16 cellular contexts compared by ENCODE assay signal in genomic region chr9:124969401-124969800, GRCh38.
"Had no signal": no experiment of that assay in that cellular context is flagged by ENCODE, and none has a peak within 500 bp of the region (broad histone marks: within the 10 kb centered on the region; RNA-seq: fewer than 3 reads in every experiment).

No MANE protein-coding gene starts in this region.

- DNase-seq: activated CD4-positive, alpha-beta T cell treated with anti-CD3 and anti-CD28 coated beads, Interleukin-2, amount 10 ng/mL, durations not matched to agents 24 days and 14 days; activated CD4-positive, CD25-positive, alpha-beta regulatory T cell; activated CD8-positive, alpha-beta T cell treated with anti-CD3 and anti-CD28 coated beads for 36 hours; activated naive CD4-positive, alpha-beta T cell treated with anti-CD3 and anti-CD28 coated beads for 36 hours; activated T-cell treated with anti-CD3 and anti-CD28 coated beads, Interleukin-2, amount 50 U/mL, for 24 hours; aorta; brain microvascular endothelial cell; central memory CD4-positive, alpha-beta T cell; endodermal cell; hypothalamus; stimulated activated CD4-positive, alpha-beta T cell treated with anti-CD3 and anti-CD28 coated beads, Interleukin-4, amount 100 ng/mL, for 24 hours; stomach; T-helper 9 cell; trophoblast cell had no signal

- ATAC-seq: activated CD8-positive, alpha-beta T cell treated with anti-CD3 and anti-CD28 coated beads for 36 hours; sciatic nerve; stimulated activated effector memory CD8-positive, alpha-beta T cell treated with anti-CD3 and anti-CD28 coated beads, Interleukin-12 subunit alpha, Interleukin-12 subunit beta, amount 100 ng/mL, for 72 hours had no signal
